1 cellular context compared by ENCODE assay signal in the genomic region with DNA sequence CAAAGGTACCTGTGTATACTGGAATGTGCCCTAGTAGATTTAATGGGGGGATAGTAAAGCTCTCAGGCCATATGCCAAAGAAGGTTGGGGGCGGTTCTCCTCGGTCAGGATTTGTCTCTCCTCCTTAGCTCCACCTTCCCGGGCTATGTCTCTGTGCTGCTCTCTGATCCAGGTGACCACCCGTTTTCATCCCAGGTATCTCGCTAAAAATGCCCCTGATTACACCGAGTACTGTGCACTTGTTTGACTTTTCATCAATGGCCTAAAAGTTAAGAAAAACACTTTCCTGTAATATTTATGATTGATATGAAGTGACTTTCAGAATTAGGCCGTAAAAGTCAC.
TF ChIP-seq lines count a peak whose summit lies in the region.

No MANE protein-coding gene starts in this region.

TF ChIP-seq in IMR-90, 13 proteins besides CTCF, POLR2A, EP300 and RAD21 (continued from another document):
- TF ChIP-seq, protein P1, sequence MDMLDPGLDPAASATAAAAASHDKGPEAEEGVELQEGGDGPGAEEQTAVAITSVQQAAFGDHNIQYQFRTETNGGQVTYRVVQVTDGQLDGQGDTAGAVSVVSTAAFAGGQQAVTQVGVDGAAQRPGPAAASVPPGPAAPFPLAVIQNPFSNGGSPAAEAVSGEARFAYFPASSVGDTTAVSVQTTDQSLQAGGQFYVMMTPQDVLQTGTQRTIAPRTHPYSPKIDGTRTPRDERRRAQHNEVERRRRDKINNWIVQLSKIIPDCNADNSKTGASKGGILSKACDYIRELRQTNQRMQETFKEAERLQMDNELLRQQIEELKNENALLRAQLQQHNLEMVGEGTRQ (IDR thresholded peaks at IDR 0.05; ENCODE audit: low read depth, low read length): no peak
- no peak for TF ChIP-seq MAZ (IDR thresholded peaks at IDR 0.05; ENCODE audit: borderline replicate concordance, low read depth, low read length)
- no peak for TF ChIP-seq FOS (IDR thresholded peaks at IDR 0.05; ENCODE audit: low read depth, low read length)
- no peak for TF ChIP-seq CEBPB (IDR thresholded peaks at IDR 0.05; ENCODE audit: low read depth, low read length)
- no peak for TF ChIP-seq CHD1 (IDR thresholded peaks at IDR 0.05; ENCODE audit: low read depth, low read length)
- TF ChIP-seq RFX5 (IDR thresholded peaks at IDR 0.05; ENCODE audit: low read depth, low read length): no peak
- TF ChIP-seq BHLHE40 (IDR thresholded peaks at IDR 0.05; ENCODE audit: low read depth, low read length): no peak
- no peak for TF ChIP-seq MXI1 (IDR thresholded peaks at IDR 0.05; ENCODE audit: borderline replicate concordance, low read depth, low read length)
- no peak for TF ChIP-seq MAFK (IDR thresholded peaks at IDR 0.05; ENCODE audit: low read depth, low read length)
- TF ChIP-seq RCOR1 (IDR thresholded peaks at IDR 0.05; ENCODE audit: insufficient replicate concordance, low read length): no peak
- no peak for TF ChIP-seq SMC3 (IDR thresholded peaks at IDR 0.05; ENCODE audit: low read depth, low read length)
- no peak for TF ChIP-seq ELK1 (IDR thresholded peaks at IDR 0.05; ENCODE audit: borderline replicate concordance, low read depth, low read length)
